13 cellular contexts compared by ENCODE assay signal in the genomic region with DNA sequence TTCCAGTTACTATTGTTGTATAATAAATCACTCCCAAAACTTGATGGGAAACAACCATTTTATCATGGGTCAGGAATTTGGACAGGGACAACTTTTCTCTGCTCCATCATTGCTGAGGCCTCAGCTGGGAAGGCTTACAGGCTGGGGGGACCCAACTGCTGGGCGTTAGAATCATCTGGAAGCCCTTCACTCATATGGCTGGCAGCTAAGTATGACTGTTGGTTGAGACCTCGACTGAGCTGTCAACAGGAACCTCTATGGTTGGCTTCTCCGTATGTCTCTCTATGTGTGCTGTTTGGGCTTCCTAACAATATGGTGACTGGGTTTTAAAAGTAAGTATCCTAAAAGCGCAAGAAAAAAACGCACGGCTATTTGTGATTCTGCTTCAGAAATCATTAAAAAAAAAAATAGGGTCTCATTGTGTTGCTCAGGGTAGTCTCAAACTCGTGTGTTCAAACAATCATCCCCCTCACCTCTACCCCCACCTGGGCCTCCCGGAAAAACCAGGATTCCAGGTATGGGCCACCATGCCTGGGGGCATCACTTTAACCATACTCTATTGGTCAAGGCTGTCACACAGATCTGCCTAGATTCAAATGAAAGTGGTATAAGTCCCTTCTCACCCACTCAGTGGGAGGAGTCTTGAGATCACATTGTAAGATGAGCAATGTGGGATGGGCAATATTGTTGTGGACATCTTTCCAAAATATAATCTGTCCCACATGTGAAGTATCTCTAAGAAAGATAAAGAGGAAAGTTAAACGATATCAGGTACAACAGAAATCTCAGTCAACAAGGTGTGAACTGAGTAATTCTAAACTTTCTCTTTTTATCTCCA. TPM values are rescaled to one million over a fixed set of nuclear protein-coding genes. Genes with fewer than 3 reads are reported as not detected.
DNase-seq lines count a peak whose midpoint lies in the region; ATAC-seq and TF ChIP-seq lines count a peak whose summit lies in the region.
"Had no signal": no experiment of that assay in that cellular context is flagged by ENCODE, and none has a peak within 500 bp of the region (broad histone marks: within the 10 kb centered on the region; RNA-seq: fewer than 3 reads in every experiment).

No MANE protein-coding gene starts in this region.

- CTCF ChIA-PET in CD8-positive, alpha-beta memory T cell (lab: Charles Lee), result interaction anchor here (1.3 to 1.7 kb wide), 2 partner anchors 11 to 65 kb away, joined by 3 to 4 read pairs; no protein-coding TSS in a partner anchor
- CTCF ChIA-PET in A673 (lab: Charles Lee), result no interaction called here

- no peaks in the 10 kb centered on the region for H3K36me3 ChIP-seq in CD8-positive, alpha-beta memory T cell (ENCODE audit: insufficient read depth, low read length)
- H3K36me3 ChIP-seq in neutrophil, result no peaks in the 10 kb centered on the region
- no peaks in the 10 kb centered on the region for H3K36me3 ChIP-seq in heart left ventricle
- H3K36me3 ChIP-seq in A673 (ENCODE audit: insufficient read depth, low read length, poor library complexity, severe bottlenecking), result peaks cover 13% of the 10 kb centered on the region
- H3K36me3 ChIP-seq: brain microvascular endothelial cell, lower lobe of right lung, pancreas had no signal

- 86 to 89% (median 88%) methylated on average over 9 of the region's 9 CpGs for WGBS in heart left ventricle, 4 donors

- no peak for DNase-seq in CD8-positive, alpha-beta memory T cell
- no peak for DNase-seq in central memory CD8-positive, alpha-beta T cell (ENCODE audit: low spot score in 2 of 2)
- no peak for DNase-seq in heart left ventricle
- DNase-seq in KG1 (lab: John Stamatoyannopoulos, UW), result no peak
- DNase-seq in Right ventricle myocardium superior, result no peak
- DNase-seq in A673 (ENCODE audit: low spot score), result no peak
- DNase-seq: brain microvascular endothelial cell, hippocampal formation, lower lobe of right lung, pancreas, T1000 had no signal

- H3K27ac ChIP-seq in CD8-positive, alpha-beta memory T cell (ENCODE audit: low read depth, low read length), result peak overlapping the region; percentile 21
- H3K27ac ChIP-seq in neutrophil (peak overlapping the region; percentile 77), heart left ventricle (peak overlapping the region in 2 of 12 donors; percentile 7 to 80), A673 (ENCODE audit: low read depth, low read length, poor library complexity, severe bottlenecking) (no peak overlapping the region)
- H3K27ac ChIP-seq: brain microvascular endothelial cell, lower lobe of right lung, pancreas had no signal

- peaks cover 92 to 100% (median 100%) of the 10 kb centered on the region in 3 donors for H3K4me1 Mint-ChIP-seq in CD8-positive, alpha-beta memory T cell
- peaks cover 72 to 92% (median 83%) of the 10 kb centered on the region in 3 donors for H3K4me1 Mint-ChIP-seq in IgD-negative memory B cell
- peaks cover 93% of the 10 kb centered on the region for H3K4me1 Mint-ChIP-seq in central memory CD8-positive, alpha-beta T cell

- no TSS peak for BruUV-seq in A673 (replicated peaks; lab: Mats Ljungman, UMichigan)

- peaks cover 90% of the 10 kb centered on the region for H3K4me1 ChIP-seq in CD8-positive, alpha-beta memory T cell (ENCODE audit: insufficient read depth, low read length)
- peaks cover 79 to 91% of the 10 kb centered on the region in 2 experiments for H3K4me1 ChIP-seq in neutrophil (ENCODE audit: control insufficient read depth in 1 of 2, insufficient read depth in 1 of 2, low read depth in 1 of 2, low read length in 1 of 2)
- peaks cover 0 to 100% (median 27%) of the 10 kb centered on the region in 12 donors for H3K4me1 ChIP-seq in heart left ventricle
- H3K4me1 ChIP-seq in A673 (ENCODE audit: insufficient read depth, low read length, poor library complexity, severe bottlenecking), result peaks cover 49% of the 10 kb centered on the region

- no peak for TF ChIP-seq POLR2A in heart left ventricle (IDR thresholded peaks at IDR 0.05)

- no peak overlapping the region for H3K4me3 ChIP-seq in CD8-positive, alpha-beta memory T cell (ENCODE audit: low read length)
- H3K4me3 ChIP-seq in neutrophil (ENCODE audit: low read depth in 1 of 2, low read length in 1 of 2), result no peak overlapping the region
- H3K4me3 ChIP-seq in heart left ventricle, result no peak overlapping the region
- no peak overlapping the region for H3K4me3 ChIP-seq in A673 (ENCODE audit: low read depth, low read length, poor library complexity, severe bottlenecking)
- H3K4me3 ChIP-seq: lower lobe of right lung, pancreas had no signal

- H3K9me3 ChIP-seq in CD8-positive, alpha-beta memory T cell (ENCODE audit: low read length), result no peaks in the 10 kb centered on the region
- H3K9me3 ChIP-seq in neutrophil, result no peaks in the 10 kb centered on the region
- peaks cover 0 to 7% (median 0%) of the 10 kb centered on the region in 12 donors for H3K9me3 ChIP-seq in heart left ventricle
- peaks cover 2% of the 10 kb centered on the region for H3K9me3 ChIP-seq in A673 (ENCODE audit: low read depth, low read length, poor library complexity, severe bottlenecking)
- H3K9me3 ChIP-seq: lower lobe of right lung, pancreas had no signal

- no peak for ATAC-seq in central memory CD8-positive, alpha-beta T cell (replicated peaks; ENCODE audit: extremely low read depth, poor library complexity, severe bottlenecking)
- ATAC-seq in heart left ventricle (no peak), Right ventricle myocardium superior (ENCODE audit: poor library complexity) (no peak)

- H3K4me3 Mint-ChIP-seq in CD8-positive, alpha-beta memory T cell, result peak overlapping the region; percentile 12 to 78 (median 68)
- H3K4me3 Mint-ChIP-seq in IgD-negative memory B cell, result peak overlapping the region in 3 of 4 donors; percentile 25 to 85 (median 76)
- peak overlapping the region; percentile 63 for H3K4me3 Mint-ChIP-seq in central memory CD8-positive, alpha-beta T cell

- H3K36me3 Mint-ChIP-seq in CD8-positive, alpha-beta memory T cell, result peaks cover 4 to 38% (median 7%) of the 10 kb centered on the region in 3 donors
- H3K36me3 Mint-ChIP-seq in IgD-negative memory B cell, result peaks cover 4% of the 10 kb centered on the region
- H3K36me3 Mint-ChIP-seq in central memory CD8-positive, alpha-beta T cell (ENCODE audit: insufficient read depth), result peaks cover 44% of the 10 kb centered on the region

- H3K27ac Mint-ChIP-seq in CD8-positive, alpha-beta memory T cell, result peak overlapping the region; percentile 80 to 98 (median 94)
- H3K27ac Mint-ChIP-seq in IgD-negative memory B cell, result peak overlapping the region; percentile 95 to 100 (median 99)
- H3K27ac Mint-ChIP-seq in central memory CD8-positive, alpha-beta T cell (ENCODE audit: low read depth), result peak overlapping the region; percentile 99

- intact Hi-C loops in heart left ventricle (cut with DNase I) (no loop called here), Right ventricle myocardium superior (cut with DNase I) (no loop called here), A673 (cut with micrococcal nuclease; ENCODE audit: unreplicated experiment) (no loop called here)

- H3K9me3 Mint-ChIP-seq in CD8-positive, alpha-beta memory T cell, result no peaks in the 10 kb centered on the region
- no peaks in the 10 kb centered on the region for H3K9me3 Mint-ChIP-seq in IgD-negative memory B cell
- no peaks in the 10 kb centered on the region for H3K9me3 Mint-ChIP-seq in central memory CD8-positive, alpha-beta T cell

- POLR2A ChIA-PET in CD8-positive, alpha-beta memory T cell (lab: Charles Lee), result interaction anchor here (0.7 to 2.3 kb wide), 3 partner anchors 12 to 34 kb away, joined by 3 to 15 read pairs (median 4); partner anchors contain the start of gene FNBP1
- POLR2A ChIA-PET in A673 (lab: Charles Lee; ENCODE audit: low non-redundant PET), result no interaction called here

- H3K27me3 Mint-ChIP-seq in CD8-positive, alpha-beta memory T cell, result peaks cover 0 to 1% of the 10 kb centered on the region in 2 donors
- H3K27me3 Mint-ChIP-seq in IgD-negative memory B cell, result no peaks in the 10 kb centered on the region
- no peaks in the 10 kb centered on the region for H3K27me3 Mint-ChIP-seq in central memory CD8-positive, alpha-beta T cell

- TF ChIP-seq CTCF in neutrophil (IDR thresholded peaks at IDR 0.05), result no peak
- TF ChIP-seq CTCF in heart left ventricle (IDR thresholded peaks at IDR 0.05), result no peak
- no peak for TF ChIP-seq CTCF in A673 (conservative IDR thresholded peaks at IDR 0.05; ENCODE audit: low read depth, low read length)

- no peaks in the 10 kb centered on the region for H3K27me3 ChIP-seq in CD8-positive, alpha-beta memory T cell (ENCODE audit: insufficient read depth, low read length, poor library complexity, severe bottlenecking)
- no peaks in the 10 kb centered on the region for H3K27me3 ChIP-seq in neutrophil
- H3K27me3 ChIP-seq in heart left ventricle, result no peaks in the 10 kb centered on the region
- H3K27me3 ChIP-seq in A673 (replicated peaks; ENCODE audit: insufficient read depth, low read depth, low read length, poor library complexity), result no peaks in the 10 kb centered on the region
- H3K27me3 ChIP-seq: brain microvascular endothelial cell, pancreas had no signal

RNA-seq across cellular contexts. Expression of gene FNBP1, which starts 15.2 kb away (rescaled TPM):
- 100 to 1,000 TPM; 226 to 230 TPM for total RNA-seq in CD8-positive, alpha-beta memory T cell
- polyA plus RNA-seq in CD8-positive, alpha-beta memory T cell, result 176 TPM
- polyA plus RNA-seq in IgD-negative memory B cell (173 TPM), heart left ventricle (10 to 100 TPM in 1 of 2 donors, 1 to 10 TPM in 1; 6.9 to 13.4 TPM)
- total RNA-seq in heart left ventricle (10 to 100 TPM; 16.6 to 47.3 (median 24.8) TPM), Right ventricle myocardium superior (21.5 TPM), A673 (2021) (200 and 215 TPM in 2 replicates)

RNA-seq across cellular contexts. Expression of gene GPR107, which starts 26.0 kb away (rescaled TPM):
- 10 to 100 TPM; 21.3 to 21.4 TPM for total RNA-seq in CD8-positive, alpha-beta memory T cell
- 4.2 TPM for polyA plus RNA-seq in CD8-positive, alpha-beta memory T cell
- polyA plus RNA-seq in IgD-negative memory B cell (2.1 TPM), heart left ventricle (10 to 100 TPM in 1 of 2 donors, 1 to 10 TPM in 1; 7.0 to 30.5 TPM)
- total RNA-seq in heart left ventricle (10 to 100 TPM; 16.1 to 33.2 (median 21.3) TPM), Right ventricle myocardium superior (20.4 TPM), A673 (2021) (47.1 and 50.9 TPM in 2 replicates)
